32 cellular contexts compared by ENCODE assay signal in the genomic region with DNA sequence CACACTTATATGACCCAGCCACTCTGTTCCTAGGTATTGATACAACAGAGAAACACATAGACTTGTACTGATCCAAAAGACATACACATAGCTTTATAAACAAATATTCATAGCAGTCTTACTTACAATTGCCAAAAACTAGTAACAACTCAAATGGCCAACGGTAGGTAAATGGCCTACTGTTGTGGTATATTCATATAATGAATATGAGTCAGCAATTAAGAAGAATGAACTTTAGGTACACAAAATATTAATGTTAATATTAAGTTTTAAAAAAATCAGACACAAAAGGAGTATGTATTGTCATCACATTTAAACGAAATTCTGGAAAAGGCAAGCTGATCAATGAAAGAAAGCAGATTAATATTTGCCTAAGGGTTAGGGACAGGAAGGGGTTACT.
"Had no signal": no experiment of that assay in that cellular context is flagged by ENCODE, and none has a peak within 500 bp of the region (broad histone marks: within the 10 kb centered on the region; RNA-seq: fewer than 3 reads in every experiment).

No MANE protein-coding gene starts in this region.

- H3K27me3 ChIP-seq: adrenal gland, body of pancreas, brain microvascular endothelial cell, breast epithelium had no signal

- H3K9me3 ChIP-seq: adrenal gland, body of pancreas, breast epithelium had no signal

- H3K36me3 ChIP-seq: adrenal gland, brain microvascular endothelial cell, breast epithelium had no signal

- H3K4me3 ChIP-seq: adrenal gland, body of pancreas, breast epithelium had no signal

- DNase-seq: activated B cell treated with CpG ODN at 0.5 μM for 24 hours; activated CD4-positive, alpha-beta memory T cell treated with anti-CD3 and anti-CD28 coated beads for 36 hours; activated CD4-positive, alpha-beta T cell treated with anti-CD3 and anti-CD28 coated beads for 4 hours; activated CD4-positive, alpha-beta T cell treated with anti-CD3 and anti-CD28 coated beads, Interleukin-2, amount 50 U/mL, for 1 hour; activated CD4-positive, alpha-beta T cell treated with anti-CD3 and anti-CD28 coated beads, Interleukin-2, amount 50 U/mL, for 4 hours; activated CD4-positive, CD25-positive, alpha-beta regulatory T cell treated with anti-CD3 and anti-CD28 coated beads, Interleukin-2, amount 50 U/mL, for 72 hours; activated CD8-positive, alpha-beta memory T cell treated with anti-CD3 and anti-CD28 coated beads, Interleukin-2, amount 50 U/mL, for 4 hours; activated CD8-positive, alpha-beta T cell treated with anti-CD3 and anti-CD28 coated beads for 36 hours; activated effector memory CD4-positive, alpha-beta T cell treated with anti-CD3 and anti-CD28 coated beads, Interleukin-2, amount 50 U/mL, for 16 hours; activated gamma-delta T cell treated with Interleukin-2 at 50 U/mL for 16 hours; activated naive CD4-positive, alpha-beta T cell; activated naive CD4-positive, alpha-beta T cell treated with anti-CD3 and anti-CD28 coated beads for 36 hours; activated naive CD4-positive, alpha-beta T cell treated with anti-CD3 and anti-CD28 coated beads, Interleukin-2, amount 50 U/mL, for 16 hours; activated naive CD8-positive, alpha-beta T cell treated with anti-CD3 and anti-CD28 coated beads for 36 hours; activated T-cell treated with anti-CD3 and anti-CD28 coated beads for 4 hours; activated T-cell treated with anti-CD3 and anti-CD28 coated beads, Interleukin-2, amount 50 U/mL, for 1 hour; activated T-cell treated with anti-CD3 and anti-CD28 coated beads, Interleukin-2, amount 50 U/mL, for 4 hours; activated T-cell treated with anti-CD3 and anti-CD28 coated beads, Interleukin-2, amount 50 U/mL, for 72 hours; adrenal gland; amniotic stem cell; aorta; body of pancreas; brain microvascular endothelial cell; central memory CD4-positive, alpha-beta T cell; T-helper 1 cell; T-helper 2 cell; T-helper 9 cell had no signal

- H3K4me1 ChIP-seq: adrenal gland, breast epithelium had no signal

- H3K27ac ChIP-seq: adrenal gland, body of pancreas, brain microvascular endothelial cell, breast epithelium, VCaP had no signal

- ATAC-seq: activated CD8-positive, alpha-beta T cell treated with anti-CD3 and anti-CD28 coated beads for 36 hours; activated naive CD4-positive, alpha-beta T cell treated with anti-CD3 and anti-CD28 coated beads, Interleukin-2, amount 50 U/mL, for 72 hours; activated T-cell treated with anti-CD3 and anti-CD28 coated beads, Interleukin-2, amount 50 U/mL, for 4 hours; activated T-cell treated with anti-CD3 and anti-CD28 coated beads, Interleukin-2, amount 50 U/mL, for 72 hours; activated T-helper 17 cell treated with anti-CD3 and anti-CD28 coated beads, Interleukin-2, amount 50 U/mL, for 72 hours; body of pancreas had no signal

- FAIRE-seq: TTC549 had no signal
